Comparison of ENCODE assay signal across 13 cellular contexts in the genomic region with DNA sequence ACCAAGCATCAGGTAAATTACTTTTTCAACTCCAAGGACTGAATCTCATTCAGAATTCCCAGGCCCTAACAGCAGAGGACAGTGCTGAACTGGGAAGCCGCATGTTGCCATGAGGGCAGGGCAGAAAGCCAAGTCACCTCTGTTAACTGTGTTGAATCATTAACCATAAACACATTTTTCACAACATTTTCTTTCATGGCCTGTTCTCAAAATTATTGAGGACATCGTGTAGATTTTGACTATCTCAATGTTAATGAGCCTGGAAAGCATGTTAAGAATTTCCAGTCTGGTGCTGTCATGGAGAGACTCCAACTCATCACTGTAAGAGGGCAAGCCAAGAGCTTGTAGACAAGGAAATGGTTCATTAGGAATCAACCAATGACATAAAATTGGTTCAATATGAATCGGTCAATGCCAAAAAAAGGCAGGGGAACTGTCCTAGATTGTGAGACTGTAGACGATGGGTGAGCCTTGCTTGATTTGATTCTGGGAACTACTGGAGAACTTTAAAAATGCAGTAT. TPM values are rescaled to one million over a fixed set of nuclear protein-coding genes. Genes with fewer than 3 reads are reported as not detected.
A peak's percentile ranks its signal among the peaks of the same experiment; 100 is the strongest.
DNase-seq lines count a peak whose midpoint lies in the region; ATAC-seq and TF ChIP-seq lines count a peak whose summit lies in the region.
"Had no signal": no experiment of that assay in that cellular context is flagged by ENCODE, and none has a peak within 500 bp of the region (broad histone marks: within the 10 kb centered on the region; RNA-seq: fewer than 3 reads in every experiment).

No MANE protein-coding gene starts in this region.

- H3K36me3 ChIP-seq in BLaER1 (no peaks in the 10 kb centered on the region), endodermal cell (ENCODE audit: control insufficient read depth, insufficient read depth, low read length) (no peaks in the 10 kb centered on the region), mucosa of rectum (ENCODE audit: control insufficient read depth in 2 of 2, insufficient read depth in 2 of 2, low read length in 2 of 2) (peaks cover 0 to 4% of the 10 kb centered on the region in 2 donors)

- H4K20me1 ChIP-seq in BLaER1 = no peaks in the 10 kb centered on the region

- no peak overlapping the region for H3K9ac ChIP-seq in BLaER1
- no peak overlapping the region for H3K9ac ChIP-seq in endodermal cell (ENCODE audit: extremely low read depth, low read length, poor library complexity, severe bottlenecking)
- H3K9ac ChIP-seq in mucosa of rectum (ENCODE audit: low read depth in 1 of 2, low read length in 2 of 2) = peak overlapping the region in 1 of 2 donors; percentile 27

- no peak for ATAC-seq in HG03108 (IDR thresholded peaks at IDR 0.05; ENCODE audit: unreplicated experiment)
- ATAC-seq: stimulated activated naive CD8-positive, alpha-beta T cell treated with anti-CD3 and anti-CD28 coated beads, Interleukin-15, amount 100 ng/mL, for 72 hours had no signal

- H3K9me3 Mint-ChIP-seq in endodermal cell = no peaks in the 10 kb centered on the region
- H3K9me3 Mint-ChIP-seq in glutamatergic neuron (ENCODE audit: unreplicated experiment) = no peaks in the 10 kb centered on the region
- no peaks in the 10 kb centered on the region for H3K9me3 Mint-ChIP-seq in activated naive CD4-positive, alpha-beta T cell treated with anti-CD3 and anti-CD28 coated beads, Interleukin-2, amount 10 ng/mL, durations not matched to agents 7 days and 5 days
- H3K9me3 Mint-ChIP-seq: dendritic cell treated with granulocyte-macrophage colony-stimulating factor and Interleukin-4, amounts not matched to agents 40 ng/mL and 50 ng/mL, for 4 days; stimulated activated naive CD8-positive, alpha-beta T cell treated with anti-CD3 and anti-CD28 coated beads, Interleukin-15, amount 100 ng/mL, for 72 hours had no signal

- H3K27ac Mint-ChIP-seq in endodermal cell (no peak overlapping the region), glutamatergic neuron (ENCODE audit: unreplicated experiment) (no peak overlapping the region)
- no peak overlapping the region for H3K27ac Mint-ChIP-seq in activated naive CD4-positive, alpha-beta T cell treated with anti-CD3 and anti-CD28 coated beads, Interleukin-2, amount 10 ng/mL, durations not matched to agents 7 days and 5 days
- H3K27ac Mint-ChIP-seq: activated CD4-positive, alpha-beta T cell treated with anti-CD3 and anti-CD28 coated beads, Interleukin-2, amount 10 ng/mL, durations not matched to agents 24 days and 14 days; dendritic cell treated with granulocyte-macrophage colony-stimulating factor and Interleukin-4, amounts not matched to agents 40 ng/mL and 50 ng/mL, for 4 days; stimulated activated naive CD8-positive, alpha-beta T cell treated with anti-CD3 and anti-CD28 coated beads, Interleukin-15, amount 100 ng/mL, for 72 hours had no signal

- WGBS in endodermal cell (ENCODE audit: insufficient coverage in 1 of 2, insufficient read length in 1 of 2), 2 experiments = 91 to 94% methylated on average over 2 to 4 of the region's 4 CpGs

- peak; percentile 56 for TF ChIP-seq CTCF in endodermal cell (conservative IDR thresholded peaks at IDR 0.05)
- no peak for TF ChIP-seq CTCF in glutamatergic neuron (IDR thresholded peaks at IDR 0.05; ENCODE audit: partially characterized antibody, unreplicated experiment)

- peak; percentile 88 for DNase-seq in M059J (ENCODE audit: low read depth)
- DNase-seq in endodermal cell = peak; percentile 62
- no peak for DNase-seq in glutamatergic neuron
- DNase-seq in activated naive CD4-positive, alpha-beta T cell treated with anti-CD3 and anti-CD28 coated beads, Interleukin-2, amount 10 ng/mL, durations not matched to agents 7 days and 5 days = no peak
- no peak for DNase-seq in NCI-H524 treated with DMSO at 0.1 percent for 48 hours (lab: John Stamatoyannopoulos, UW)
- DNase-seq: activated CD4-positive, alpha-beta T cell treated with anti-CD3 and anti-CD28 coated beads, Interleukin-2, amount 10 ng/mL, durations not matched to agents 24 days and 14 days; NCI-H345; occipital lobe; stimulated activated naive CD8-positive, alpha-beta T cell treated with anti-CD3 and anti-CD28 coated beads, Interleukin-15, amount 100 ng/mL, for 72 hours had no signal

- H3K4me1 Mint-ChIP-seq in endodermal cell (no peaks in the 10 kb centered on the region), glutamatergic neuron (ENCODE audit: low read depth, unreplicated experiment) (no peaks in the 10 kb centered on the region)
- no peaks in the 10 kb centered on the region for H3K4me1 Mint-ChIP-seq in activated naive CD4-positive, alpha-beta T cell treated with anti-CD3 and anti-CD28 coated beads, Interleukin-2, amount 10 ng/mL, durations not matched to agents 7 days and 5 days
- H3K4me1 Mint-ChIP-seq: stimulated activated naive CD8-positive, alpha-beta T cell treated with anti-CD3 and anti-CD28 coated beads, Interleukin-15, amount 100 ng/mL, for 72 hours had no signal

- peaks cover 12% of the 10 kb centered on the region; the same call in 1 of the 2 replicates for H3K9me3 ChIP-seq in BLaER1
- no peaks in the 10 kb centered on the region for H3K9me3 ChIP-seq in endodermal cell (ENCODE audit: control insufficient read depth, low read length)
- no peaks in the 10 kb centered on the region for H3K9me3 ChIP-seq in mucosa of rectum (ENCODE audit: control insufficient read depth in 2 of 2, low read length in 2 of 2)

- H3K4me3 Mint-ChIP-seq in endodermal cell (no peak overlapping the region), glutamatergic neuron (ENCODE audit: unreplicated experiment) (no peak overlapping the region)
- no peak overlapping the region for H3K4me3 Mint-ChIP-seq in activated naive CD4-positive, alpha-beta T cell treated with anti-CD3 and anti-CD28 coated beads, Interleukin-2, amount 10 ng/mL, durations not matched to agents 7 days and 5 days
- H3K4me3 Mint-ChIP-seq: activated CD4-positive, alpha-beta T cell treated with anti-CD3 and anti-CD28 coated beads, Interleukin-2, amount 10 ng/mL, durations not matched to agents 24 days and 14 days; dendritic cell treated with granulocyte-macrophage colony-stimulating factor and Interleukin-4, amounts not matched to agents 40 ng/mL and 50 ng/mL, for 4 days; stimulated activated naive CD8-positive, alpha-beta T cell treated with anti-CD3 and anti-CD28 coated beads, Interleukin-15, amount 100 ng/mL, for 72 hours had no signal

- H3K4me1 ChIP-seq in BLaER1 (peaks cover 78% of the 10 kb centered on the region), endodermal cell (ENCODE audit: control insufficient read depth, insufficient read depth, low read length) (no peaks in the 10 kb centered on the region), mucosa of rectum (ENCODE audit: control insufficient read depth in 2 of 2, insufficient read depth in 2 of 2, low read length in 2 of 2) (peaks cover 0 to 16% of the 10 kb centered on the region in 2 donors)

- CTCF ChIA-PET in activated naive CD4-positive, alpha-beta T cell treated with anti-CD3 and anti-CD28 coated beads, Interleukin-2, amount 10 ng/mL, durations not matched to agents 7 days and 5 days (lab: Charles Lee) = interaction anchor here (1.3 kb wide), 1 partner anchor 31 kb away, joined by 4 read pairs; no protein-coding TSS in a partner anchor

- H3K4me3 ChIP-seq in BLaER1 (no peak overlapping the region), endodermal cell (ENCODE audit: low read length) (no peak overlapping the region), mucosa of rectum (ENCODE audit: low read length in 2 of 2) (no peak overlapping the region)

- H3K27ac ChIP-seq in BLaER1 (no peak overlapping the region; the same call in 1 of the 2 replicates), endodermal cell (ENCODE audit: low read depth, low read length) (no peak overlapping the region), mucosa of rectum (ENCODE audit: low read depth in 2 of 2, low read length in 2 of 2) (peak overlapping the region; percentile 24 to 35)

- H3K36me3 Mint-ChIP-seq in endodermal cell (ENCODE audit: low read depth) = no peaks in the 10 kb centered on the region
- H3K36me3 Mint-ChIP-seq in glutamatergic neuron (ENCODE audit: unreplicated experiment) = no peaks in the 10 kb centered on the region
- H3K36me3 Mint-ChIP-seq in activated naive CD4-positive, alpha-beta T cell treated with anti-CD3 and anti-CD28 coated beads, Interleukin-2, amount 10 ng/mL, durations not matched to agents 7 days and 5 days = no peaks in the 10 kb centered on the region

- 0 out of 2 replicates have a peak overlapping the region, but pooled peaks have one; percentile 85 for H3K4me2 ChIP-seq in BLaER1

- no peaks in the 10 kb centered on the region for H3K27me3 Mint-ChIP-seq in endodermal cell (ENCODE audit: insufficient read depth)
- H3K27me3 Mint-ChIP-seq in glutamatergic neuron (ENCODE audit: unreplicated experiment) = no peaks in the 10 kb centered on the region
- no peaks in the 10 kb centered on the region for H3K27me3 Mint-ChIP-seq in activated naive CD4-positive, alpha-beta T cell treated with anti-CD3 and anti-CD28 coated beads, Interleukin-2, amount 10 ng/mL, durations not matched to agents 7 days and 5 days
- H3K27me3 Mint-ChIP-seq: activated CD4-positive, alpha-beta T cell treated with anti-CD3 and anti-CD28 coated beads, Interleukin-2, amount 10 ng/mL, durations not matched to agents 24 days and 14 days; dendritic cell treated with granulocyte-macrophage colony-stimulating factor and Interleukin-4, amounts not matched to agents 40 ng/mL and 50 ng/mL, for 4 days had no signal

- no peaks in the 10 kb centered on the region for H3K27me3 ChIP-seq in BLaER1
- H3K27me3 ChIP-seq in endodermal cell (ENCODE audit: control insufficient read depth, insufficient read depth, low read length, poor library complexity, severe bottlenecking) = no peaks in the 10 kb centered on the region
- no peaks in the 10 kb centered on the region for H3K27me3 ChIP-seq in mucosa of rectum (ENCODE audit: control insufficient read depth in 2 of 2, insufficient read depth in 2 of 2, low read length in 2 of 2)

RNA-seq across cellular contexts. Expression of a gene that starts 33.7 kb away (rescaled TPM):
- total RNA-seq in M059J (2014; rRNA removed; shearing (Covaris generic)) = 20.4 and 26.0 TPM in 2 replicates
- total RNA-seq in endodermal cell = under 1 TPM; 0.80 to 0.86 TPM
- 1.1 TPM for polyA plus RNA-seq in endodermal cell (2013, experiment 1 of 2)
- 0.58 TPM for polyA plus RNA-seq in endodermal cell (2013, experiment 2 of 2)
- not detected for total RNA-seq in glutamatergic neuron (ENCODE audit: unreplicated experiment)

Comparison
In these comparisons a context has a peak if more than half of its experiments do, and no peak if none do; other contexts are left out.
1. H3K27ac ChIP-seq: peak in mucosa of rectum (2 of 2); none in BLaER1 (single experiment) and endodermal cell (single experiment).
2. DNase-seq: peak in M059J (single experiment) and endodermal cell (single experiment); none in glutamatergic neuron (single experiment), activated naive CD4-positive, alpha-beta T cell treated with anti-CD3 and anti-CD28 coated beads, Interleukin-2, amount 10 ng/mL, durations not matched to agents 7 days and 5 days (single experiment) and NCI-H524 treated with DMSO at 0.1 percent for 48 hours (single experiment).
3. RNA of a gene that starts 33.7 kb away (total RNA-seq): 20.4 to 26.0 TPM in M059J; 0.80 to 0.86 TPM in endodermal cell and not detected in glutamatergic neuron (single experiment); every median in the first group is over 10 times any median in the second.